ENCODE assay signal across 1 cellular context in genomic region chr4:110310795-110311194, GRCh38.
TF ChIP-seq lines count a peak whose summit lies in the region.

No MANE protein-coding gene starts in this region.

TF ChIP-seq in GM23338, 12 proteins besides CTCF, POLR2A, EP300 and RAD21 (continued from another document):
- TF ChIP-seq ZNF462 (CRISPR knock-in tag; IDR thresholded peaks at IDR 0.05) (no peak), STAT1 (IDR thresholded peaks at IDR 0.05; ENCODE audit: unreplicated experiment) (no peak), CREB1 (CRISPR knock-in tag; IDR thresholded peaks at IDR 0.05; ENCODE audit: low read depth) (no peak), ETS1 (IDR thresholded peaks at IDR 0.05) (no peak), EZH2phosphoT487 (IDR thresholded peaks at IDR 0.05; ENCODE audit: unreplicated experiment) (no peak), NANOG (IDR thresholded peaks at IDR 0.05; ENCODE audit: borderline replicate concordance) (no peak)
TF ChIP-seq in GM23338: peak in this region for 0.
